ENCODE assay signal across 16 cellular contexts in genomic region chr4:40349561-40350198, GRCh38. TPM values are rescaled to one million over a fixed set of nuclear protein-coding genes. Genes with fewer than 3 reads are reported as not detected.
DNase-seq lines count a peak whose midpoint lies in the region; ATAC-seq and TF ChIP-seq lines count a peak whose summit lies in the region.
"Had no signal": no experiment of that assay in that cellular context is flagged by ENCODE, and none has a peak within 500 bp of the region (broad histone marks: within the 10 kb centered on the region; RNA-seq: fewer than 3 reads in every experiment).

No MANE protein-coding gene starts in this region.

- in situ Hi-C loops in Caki2 (cut with HindIII; ENCODE audit: low pct_unique_long_range_greater_than_20kb, low sequenced_read_pairs), result no loop called here

- WGBS in heart right ventricle, 2 donors, result 53 to 64% methylated on average over 5 of the region's 5 CpGs
- no CpG with 5 or more reads among the region's 5 CpGs for WGBS in mesendoderm (ENCODE audit: extremely low coverage, insufficient coverage, low lambda C conversion rate)

- ATAC-seq in mucosa of descending colon, result peak; percentile 96
- no peak for ATAC-seq in heart right ventricle
- ATAC-seq: HCT116 had no signal

- no peak overlapping the region for H3K4me2 ChIP-seq in mesendoderm (ENCODE audit: low read length)

- no peak overlapping the region for H3K4ac ChIP-seq in mesendoderm (ENCODE audit: low read depth, low read length)

- H3K27me3 ChIP-seq in heart right ventricle (peaks cover 0 to 3% (median 0%) of the 10 kb centered on the region in 7 donors), mesendoderm (ENCODE audit: insufficient read depth, low read length, poor library complexity) (no peaks in the 10 kb centered on the region)

- no peaks in the 10 kb centered on the region for H3K9me3 ChIP-seq in mucosa of descending colon
- H3K9me3 ChIP-seq in heart right ventricle, result peaks cover 0 to 4% (median 0%) of the 10 kb centered on the region in 11 donors

- intact Hi-C loops in mucosa of descending colon (cut with DNase I, micrococcal nuclease), result no loop called here
- intact Hi-C loops in heart right ventricle (cut with DNase I), result no loop called here

- H2BK120ac ChIP-seq in mesendoderm (ENCODE audit: low read depth, low read length), result no peak overlapping the region

- H4K8ac ChIP-seq in mesendoderm (ENCODE audit: low read depth, low read length), result no peak overlapping the region

- TF ChIP-seq CTCF in mucosa of descending colon (IDR thresholded peaks at IDR 0.05), result no peak
- no peak for TF ChIP-seq CTCF in heart right ventricle (IDR thresholded peaks at IDR 0.05)

- no peak overlapping the region for H3K56ac ChIP-seq in mesendoderm (ENCODE audit: low read length)

- H2AK5ac ChIP-seq in mesendoderm (ENCODE audit: low read length), result no peak overlapping the region

- H3K27ac ChIP-seq in heart right ventricle (no peak overlapping the region), mesendoderm (ENCODE audit: low read depth, low read length) (no peak overlapping the region)

- H3K79me2 ChIP-seq in mesendoderm (ENCODE audit: control insufficient read depth, insufficient read depth, low read length), result no peaks in the 10 kb centered on the region

- H3K18ac ChIP-seq in mesendoderm (ENCODE audit: low read length), result no peak overlapping the region

- H3K4me1 ChIP-seq in mucosa of descending colon (ENCODE audit: low read depth) (no peaks in the 10 kb centered on the region), heart right ventricle (no peaks in the 10 kb centered on the region), mesendoderm (ENCODE audit: control insufficient read depth, low read depth, low read length) (no peaks in the 10 kb centered on the region)

- H3K79me1 ChIP-seq in mesendoderm (ENCODE audit: low read length), result no peaks in the 10 kb centered on the region

- DNase-seq in Caki2 (ENCODE audit: low read depth) (peak; percentile 73), HT1080 (ENCODE audit: low read depth) (peak; percentile 54), amniotic stem cell (lab: John Stamatoyannopoulos, UW) (peak; percentile 9), mucosa of descending colon (no peak), heart right ventricle (no peak), mesendoderm (no peak), NK-92 (lab: John Stamatoyannopoulos, UW; ENCODE audit: unreplicated experiment) (no peak)
- DNase-seq: KBM-7; mammary epithelial cell; NCI-H345; Right ventricle myocardium superior; stimulated activated CD4-positive, alpha-beta T cell treated with anti-CD3 and anti-CD28 coated beads, Interleukin-2, amount 100 ng/mL, for 48 hours; stimulated activated naive CD4-positive, alpha-beta T cell treated with Interleukin-2 at 50 U/mL for 16 hours had no signal

- H3K9ac ChIP-seq in mesendoderm (ENCODE audit: low read length), result no peak overlapping the region

- no peaks in the 10 kb centered on the region for H3K36me3 ChIP-seq in mucosa of descending colon (ENCODE audit: low read depth)
- H3K36me3 ChIP-seq in heart right ventricle, result no peaks in the 10 kb centered on the region
- no peaks in the 10 kb centered on the region for H3K36me3 ChIP-seq in mesendoderm (ENCODE audit: control insufficient read depth, insufficient read depth, low read length)

- H3K23ac ChIP-seq in mesendoderm (ENCODE audit: low read length), result no peak overlapping the region

- H2BK5ac ChIP-seq in mesendoderm (ENCODE audit: low read length), result no peak overlapping the region

- no peak overlapping the region for H4K5ac ChIP-seq in mesendoderm (ENCODE audit: low read length)

- H2BK15ac ChIP-seq in mesendoderm (replicated peaks; ENCODE audit: low read depth), result no peak overlapping the region

- H3K4me3 ChIP-seq in mucosa of descending colon (no peak overlapping the region), heart right ventricle (no peak overlapping the region), mesendoderm (ENCODE audit: low read length) (no peak overlapping the region)

RNA-seq across cellular contexts. Expression of gene CHRNA9, which starts 14.5 kb away (rescaled TPM):
- total RNA-seq in Caki2 (2014; rRNA removed; shearing (Covaris generic); ENCODE audit: low replicate concordance), result not detected in 2 replicates
- 2.6 and 6.3 TPM in 2 replicates for total RNA-seq in HT1080 (2014; rRNA removed; shearing (Covaris generic))
- 6.9 and 8.1 TPM in 2 replicates for polyA plus RNA-seq in HT1080 (2015; cell fraction: cytosol; rRNA removed)
- polyA plus RNA-seq in HT1080 (2015; cell fraction: nucleus; rRNA removed), result 3.3 and 5.1 TPM in 2 replicates
- not detected for total RNA-seq in mucosa of descending colon
- total RNA-seq in heart right ventricle, result not detected
- not detected for polyA plus RNA-seq in heart right ventricle
- 1.9 TPM for polyA plus RNA-seq in mesendoderm (2013, experiment 1 of 2)
- 2.0 TPM for polyA plus RNA-seq in mesendoderm (2013, experiment 2 of 2)
- total RNA-seq: glomerular endothelial cell, posterior vena cava, Right ventricle myocardium superior had no signal

Comparison
In these comparisons a context has a peak if more than half of its experiments do, and no peak if none do; other contexts are left out.
1. DNase-seq: peak in Caki2 (single experiment), HT1080 (single experiment) and amniotic stem cell (single experiment); none in mucosa of descending colon (0 of 3), heart right ventricle (0 of 2), mesendoderm (single experiment) and NK-92 (single experiment).